ENCODE assay signal across 1 cellular context in the genomic region with DNA sequence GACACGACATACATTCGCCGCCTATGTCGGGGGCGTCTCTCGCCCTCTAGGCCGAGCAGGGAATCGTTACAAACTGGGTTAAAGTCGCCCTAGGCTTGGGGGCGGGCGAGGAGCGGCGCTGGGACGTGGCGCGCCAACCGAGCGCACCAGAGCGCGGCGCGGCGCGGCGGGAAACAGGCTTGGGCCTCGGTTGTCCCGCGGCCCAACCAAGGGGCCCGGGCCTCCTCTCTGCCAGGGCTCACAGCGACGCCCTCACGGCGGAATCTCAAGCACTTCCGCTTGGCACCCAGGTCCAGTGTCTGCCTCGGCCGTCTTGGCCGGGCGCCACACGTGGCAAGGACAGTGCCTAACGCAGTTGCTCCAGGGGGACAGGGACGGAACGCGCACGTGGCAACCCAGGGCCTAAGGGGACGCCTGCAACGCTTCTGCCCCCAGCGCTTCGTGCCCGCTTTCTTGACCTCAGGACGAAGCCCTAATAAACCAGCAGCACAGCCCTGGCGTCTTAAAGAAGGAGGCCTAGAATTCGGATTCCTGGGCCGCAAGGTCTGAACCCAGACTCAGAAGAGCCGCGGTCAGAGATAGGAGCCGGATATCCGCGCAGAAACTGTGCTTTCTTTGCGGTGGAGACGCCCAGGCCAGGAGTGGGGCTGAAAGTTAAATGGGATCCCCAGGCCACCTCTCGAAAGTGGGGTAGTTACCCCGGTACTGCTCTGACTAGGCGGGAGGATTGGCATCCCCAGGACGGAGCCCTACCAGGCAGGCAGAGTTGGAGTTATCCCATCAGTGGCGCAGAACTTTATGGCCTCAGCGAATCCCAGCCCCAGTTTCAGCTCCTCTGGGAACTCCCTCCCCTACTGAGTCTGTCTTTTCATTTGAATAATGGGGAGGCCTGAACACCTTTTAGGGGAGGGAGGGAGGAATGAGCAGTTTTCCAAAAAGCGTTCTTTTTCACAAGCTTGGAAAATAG.
TF ChIP-seq lines count a peak whose summit lies in the region.

No MANE protein-coding gene starts in this region.

TF ChIP-seq in HepG2, 621 proteins besides CTCF, POLR2A, EP300 and RAD21 (continued from another document):
- TF ChIP-seq MIER2 (CRISPR knock-in tag; IDR thresholded peaks at IDR 0.05) (no peak), AGO2 (optimal IDR thresholded peaks at IDR 0.05; ENCODE audit: low read depth, low read length) (no peak), KMT2A (CRISPR knock-in tag; IDR thresholded peaks at IDR 0.05) (no peak), ZNF232 (CRISPR knock-in tag; IDR thresholded peaks at IDR 0.05; ENCODE audit: borderline replicate concordance) (no peak), CEBPB (IDR thresholded peaks at IDR 0.05; ENCODE audit: borderline replicate concordance, low read depth, low read length) (no peak)
